ENCODE assay signal across 1 cellular context in genomic region chr11:71252782-71253730, GRCh38.
TF ChIP-seq lines count a peak whose summit lies in the region.

No MANE protein-coding gene starts in this region.

TF ChIP-seq in HepG2, 621 proteins besides CTCF, POLR2A, EP300 and RAD21 (continued from another document and continues in another):
- TF ChIP-seq ZXDC (CRISPR knock-in tag; IDR thresholded peaks at IDR 0.05) (no peak), ZNF75D (CRISPR knock-in tag; IDR thresholded peaks at IDR 0.05; ENCODE audit: borderline replicate concordance) (no peak), FOXO4 (CRISPR knock-in tag; conservative IDR thresholded peaks at IDR 0.05) (no peak), GABPB1 (CRISPR knock-in tag; IDR thresholded peaks at IDR 0.05) (peak; percentile 27; the same call in 1 of the 2 replicates), ZNF670 (CRISPR knock-in tag; IDR thresholded peaks at IDR 0.05; ENCODE audit: borderline replicate concordance) (no peak), MLLT10 (CRISPR knock-in tag; IDR thresholded peaks at IDR 0.05) (no peak), RXRA (CRISPR knock-in tag; IDR thresholded peaks at IDR 0.05) (no peak; the same call in 1 of the 2 replicates), ZNF7 (CRISPR knock-in tag; IDR thresholded peaks at IDR 0.05) (no peak), FOXC1 (CRISPR knock-in tag; IDR thresholded peaks at IDR 0.05; ENCODE audit: borderline replicate concordance) (no peak), ZNF335 (CRISPR knock-in tag; IDR thresholded peaks at IDR 0.05) (no peak; the same call in 1 of the 2 replicates), ZNF142 (CRISPR knock-in tag; IDR thresholded peaks at IDR 0.05) (no peak), CAMTA2 (CRISPR knock-in tag; IDR thresholded peaks at IDR 0.05; ENCODE audit: borderline replicate concordance) (no peak), NFE2 (CRISPR knock-in tag; IDR thresholded peaks at IDR 0.05) (no peak), FOXK1 (CRISPR knock-in tag; IDR thresholded peaks at IDR 0.05; ENCODE audit: borderline replicate concordance, low read depth) (peak; percentile 17; the same call in 1 of the 2 replicates), SIN3A (IDR thresholded peaks at IDR 0.05; ENCODE audit: borderline replicate concordance, low read depth, low read length) (peak; percentile 51; the same call in 1 of the 2 replicates), IKZF1 (IDR thresholded peaks at IDR 0.05) (no peak), HNF1B (CRISPR knock-in tag; IDR thresholded peaks at IDR 0.05) (peak; percentile 30; the same call in 1 of the 2 replicates), TCF7L2 (IDR thresholded peaks at IDR 0.05; ENCODE audit: low read depth, low read length) (no peak; the same call in 1 of the 2 replicates), ZNF780A (CRISPR knock-in tag; IDR thresholded peaks at IDR 0.05) (no peak), NKX3-1 (CRISPR knock-in tag; IDR thresholded peaks at IDR 0.05) (peak; percentile 87), PAWR (CRISPR knock-in tag; IDR thresholded peaks at IDR 0.05; ENCODE audit: borderline replicate concordance) (no peak), ZNF329 (CRISPR knock-in tag; IDR thresholded peaks at IDR 0.05; ENCODE audit: low read depth) (no peak), ZNF609 (CRISPR knock-in tag; IDR thresholded peaks at IDR 0.05; ENCODE audit: borderline replicate concordance) (no peak), FOXM1 (CRISPR knock-in tag; IDR thresholded peaks at IDR 0.05) (no peak), SCMH1 (CRISPR knock-in tag; IDR thresholded peaks at IDR 0.05; ENCODE audit: borderline replicate concordance) (no peak), ZNF576 (CRISPR knock-in tag; IDR thresholded peaks at IDR 0.05) (no peak), ZNF354B (CRISPR knock-in tag; IDR thresholded peaks at IDR 0.05) (no peak), SNAI1 (CRISPR knock-in tag; IDR thresholded peaks at IDR 0.05; ENCODE audit: borderline replicate concordance) (no peak), ZSCAN25 (CRISPR knock-in tag; IDR thresholded peaks at IDR 0.05) (no peak), FOXA1 (IDR thresholded peaks at IDR 0.05) (no peak), FOXA1 (CRISPR knock-in tag; IDR thresholded peaks at IDR 0.05) (peak; percentile 47; the same call in 1 of the 2 replicates), RORA (CRISPR knock-in tag; IDR thresholded peaks at IDR 0.05) (peak; percentile 94), ZNF274 (CRISPR knock-in tag; IDR thresholded peaks at IDR 0.05) (no peak), HNRNPLL (IDR thresholded peaks at IDR 0.05; ENCODE audit: low read depth, low read length, poor library complexity, severe bottlenecking) (peak; percentile 67), ISX (CRISPR knock-in tag; conservative IDR thresholded peaks at IDR 0.05) (no peak), ZNF232 (CRISPR knock-in tag; IDR thresholded peaks at IDR 0.05; ENCODE audit: borderline replicate concordance) (no peak; the same call in 1 of the 2 replicates), ARID4A (CRISPR knock-in tag; IDR thresholded peaks at IDR 0.05; ENCODE audit: borderline replicate concordance) (peak; percentile 36), MAFG (CRISPR knock-in tag; IDR thresholded peaks at IDR 0.05) (no peak), TBP (CRISPR knock-in tag; IDR thresholded peaks at IDR 0.05) (no peak), SNAPC5 (CRISPR knock-in tag; IDR thresholded peaks at IDR 0.05; ENCODE audit: borderline replicate concordance) (no peak), MBD4 (IDR thresholded peaks at IDR 0.05; ENCODE audit: borderline replicate concordance, low read length) (no peak), RXRB (CRISPR knock-in tag; IDR thresholded peaks at IDR 0.05; ENCODE audit: borderline replicate concordance) (peak; percentile 69), SALL2 (CRISPR knock-in tag; IDR thresholded peaks at IDR 0.05) (0 out of 2 replicates have a peak, but pooled peaks have one; percentile 53)
